8 cellular contexts compared by ENCODE assay signal in genomic region chr11:65873280-65874156, GRCh38. TPM values are rescaled to one million over a fixed set of nuclear protein-coding genes. Genes with fewer than 3 reads are reported as not detected.
DNase-seq lines count a peak whose midpoint lies in the region; ATAC-seq and TF ChIP-seq lines count a peak whose summit lies in the region.

No MANE protein-coding gene starts in this region.

- no peaks in the 10 kb centered on the region for H3K36me3 Mint-ChIP-seq in activated T-cell treated with anti-CD3 and anti-CD28 coated beads, Interleukin-2, amount 50 U/mL, for 4 hours (ENCODE audit: insufficient read depth)

- peak overlapping the region; percentile 47; the same call in 1 of the 2 replicates for H3K9ac ChIP-seq in KMS-11

- no peaks in the 10 kb centered on the region for H3K9me3 ChIP-seq in esophagus (ENCODE audit: control insufficient read depth in 2 of 2, insufficient read depth in 1 of 2, low read depth in 1 of 2, low read length in 1 of 2)
- H3K9me3 ChIP-seq in muscle layer of duodenum (ENCODE audit: control insufficient read depth in 1 of 2, low read length in 2 of 2), result no peaks in the 10 kb centered on the region

- no peaks in the 10 kb centered on the region for H3K79me2 ChIP-seq in KMS-11 (ENCODE audit: insufficient read depth, low read depth)

- no peak overlapping the region for H3K4me3 ChIP-seq in KMS-11 (IDR thresholded peaks at IDR 0.05; ENCODE audit: insufficient read depth, low read depth, low read length)
- H3K4me3 ChIP-seq in esophagus (ENCODE audit: low read depth in 1 of 2, low read length in 2 of 2), result peak overlapping the region; percentile 47 to 49
- H3K4me3 ChIP-seq in muscle layer of duodenum (ENCODE audit: low read depth in 1 of 2, low read length in 2 of 2), result peak overlapping the region; percentile 69 to 75

- H3K36me3 ChIP-seq in KMS-11 (ENCODE audit: insufficient read depth), result no peaks in the 10 kb centered on the region
- H3K36me3 ChIP-seq in esophagus (ENCODE audit: control insufficient read depth in 2 of 2, insufficient read depth in 2 of 2, low read length in 1 of 2), result no peaks in the 10 kb centered on the region
- peaks cover 4 to 16% of the 10 kb centered on the region in 2 donors for H3K36me3 ChIP-seq in muscle layer of duodenum (ENCODE audit: control insufficient read depth in 1 of 2, insufficient read depth in 2 of 2, low read length in 2 of 2)

- peak; percentile 70 for ATAC-seq in GM21723 (IDR thresholded peaks at IDR 0.05; ENCODE audit: unreplicated experiment)
- peak; percentile 87 to 88 for ATAC-seq in activated T-cell treated with anti-CD3 and anti-CD28 coated beads, Interleukin-2, amount 50 U/mL, for 4 hours

- peaks cover 26% of the 10 kb centered on the region for H3K4me1 Mint-ChIP-seq in activated T-cell treated with anti-CD3 and anti-CD28 coated beads, Interleukin-2, amount 50 U/mL, for 4 hours (ENCODE audit: low read depth)

- no peak overlapping the region; the same call in 1 of the 2 replicates for H3K27ac ChIP-seq in KMS-11
- peak overlapping the region; percentile 81 to 85 for H3K27ac ChIP-seq in esophagus (ENCODE audit: low read depth in 2 of 2, low read length in 1 of 2)
- peak overlapping the region; percentile 70 for H3K27ac ChIP-seq in muscle layer of duodenum (ENCODE audit: low read length)

- peaks cover 13% of the 10 kb centered on the region for H3K4me1 ChIP-seq in KMS-11 (ENCODE audit: low read depth, poor library complexity, severe bottlenecking)
- H3K4me1 ChIP-seq in esophagus (ENCODE audit: control insufficient read depth in 2 of 2, insufficient read depth in 2 of 2, low read length in 1 of 2), result peaks cover 0 to 3% of the 10 kb centered on the region in 2 donors
- peaks cover 10 to 19% of the 10 kb centered on the region in 2 donors for H3K4me1 ChIP-seq in muscle layer of duodenum (ENCODE audit: control insufficient read depth in 1 of 2, insufficient read depth in 2 of 2, low read length in 2 of 2)

- peak overlapping the region; percentile 84 for H3K4me3 Mint-ChIP-seq in activated T-cell treated with anti-CD3 and anti-CD28 coated beads, Interleukin-2, amount 50 U/mL, for 4 hours

- H3K27me3 ChIP-seq in KMS-11 (ENCODE audit: insufficient read depth, low read depth) (no peaks in the 10 kb centered on the region), esophagus (ENCODE audit: control insufficient read depth in 1 of 2, insufficient read depth in 2 of 2, low read length in 2 of 2) (no peaks in the 10 kb centered on the region), muscle layer of duodenum (ENCODE audit: low read depth, low read length) (no peaks in the 10 kb centered on the region)

- no peak for TF ChIP-seq CTCF in KMS-11 (conservative IDR thresholded peaks at IDR 0.05; ENCODE audit: low read depth, low read length)

- H3K9me3 Mint-ChIP-seq in activated T-cell treated with anti-CD3 and anti-CD28 coated beads, Interleukin-2, amount 50 U/mL, for 4 hours, result no peaks in the 10 kb centered on the region

- no peaks in the 10 kb centered on the region for H3K27me3 Mint-ChIP-seq in activated T-cell treated with anti-CD3 and anti-CD28 coated beads, Interleukin-2, amount 50 U/mL, for 4 hours (ENCODE audit: low read depth)

- WGBS in esophagus, 2 donors, result 6 to 7% methylated on average over 50 to 55 of the region's 55 CpGs

- peak; percentile 80 for DNase-seq in DMS114 treated with DMSO at 0.1 percent for 48 hours (lab: John Stamatoyannopoulos, UW; ENCODE audit: unreplicated experiment)
- DNase-seq in activated T-cell treated with anti-CD3 and anti-CD28 coated beads, Interleukin-2, amount 50 U/mL, for 4 hours, result peak; percentile 97
- peak; percentile 91 to 94 for DNase-seq in stimulated activated CD8-positive, alpha-beta memory T cell treated with anti-CD3 and anti-CD28 coated beads, Interleukin-7, amount 100 ng/mL, for 48 hours (ENCODE audit: extremely low read depth in 1 of 2, low read depth in 1 of 2)

- peak overlapping the region; percentile 95 for H3K4me2 ChIP-seq in KMS-11

- peak overlapping the region; percentile 91 for H2AFZ ChIP-seq in KMS-11 (ENCODE audit: low read depth)

- no peaks in the 10 kb centered on the region for H4K20me1 ChIP-seq in KMS-11 (ENCODE audit: insufficient read depth)

TF ChIP-seq in PFSK-1, 5 proteins besides CTCF, POLR2A, EP300 and RAD21:
- TF ChIP-seq POLR2AphosphoS5 (IDR thresholded peaks at IDR 0.05; ENCODE audit: low read depth, low read length) (peak; percentile 83), FOXP2 (optimal IDR thresholded peaks at IDR 0.05; ENCODE audit: borderline replicate concordance, extremely low read depth, extremely low read length, insufficient read depth) (no peak), TAF1 (IDR thresholded peaks at IDR 0.05; ENCODE audit: borderline replicate concordance, insufficient read depth, low read length) (0 out of 2 replicates have a peak, but pooled peaks have one; percentile 34), REST (IDR thresholded peaks at IDR 0.05; ENCODE audit: insufficient read depth in 1 of 2, low read depth in 2 of 2, low read length in 2 of 2) (no peak), SIN3A (IDR thresholded peaks at IDR 0.05; ENCODE audit: borderline replicate concordance, insufficient read depth, low read length) (0 out of 2 replicates have a peak, but pooled peaks have one; percentile 11)

RNA-seq across cellular contexts. Expression of gene EFEMP2, which starts 0.9 kb away (rescaled TPM):
- polyA plus RNA-seq in PFSK-1 (2012; ENCODE audit: insufficient read length, low read depth), result 4.6 TPM
- 1 to 10 TPM; 1.0 to 2.9 (median 2.0) TPM for total RNA-seq in activated T-cell treated with anti-CD3 and anti-CD28 coated beads, Interleukin-2, amount 50 U/mL, for 4 hours
- 10 to 100 TPM in 1 of 2 donors, 1 to 10 TPM in 1; 9.2 to 13.1 TPM for polyA plus RNA-seq in esophagus

RNA-seq across cellular contexts. Expression of gene CTSW, which starts 6.1 kb away (rescaled TPM):
- 0.29 TPM for polyA plus RNA-seq in PFSK-1 (2012; ENCODE audit: insufficient read length, low read depth)
- 10 to 100 TPM in 2 of 3 donors, 1 to 10 TPM in 1; 8.4 to 12.3 (median 11.2) TPM for total RNA-seq in activated T-cell treated with anti-CD3 and anti-CD28 coated beads, Interleukin-2, amount 50 U/mL, for 4 hours
- 1 to 10 TPM; 1.3 to 1.7 TPM for polyA plus RNA-seq in esophagus

RNA-seq across cellular contexts. Expression of gene MUS81, which starts 13.3 kb away (rescaled TPM):
- 159 TPM for polyA plus RNA-seq in PFSK-1 (2012; ENCODE audit: insufficient read length, low read depth)
- 10 to 100 TPM; 60.8 to 72.9 (median 60.8) TPM for total RNA-seq in activated T-cell treated with anti-CD3 and anti-CD28 coated beads, Interleukin-2, amount 50 U/mL, for 4 hours
- 10 to 100 TPM; 32.1 to 48.0 TPM for polyA plus RNA-seq in esophagus

RNA-seq across cellular contexts. Expression of gene FIBP, which starts 14.8 kb away (rescaled TPM):
- 110 TPM for polyA plus RNA-seq in PFSK-1 (2012; ENCODE audit: insufficient read length, low read depth)
- 10 to 100 TPM; 72.8 to 86.1 (median 83.9) TPM for total RNA-seq in activated T-cell treated with anti-CD3 and anti-CD28 coated beads, Interleukin-2, amount 50 U/mL, for 4 hours
- polyA plus RNA-seq in esophagus, result 10 to 100 TPM; 20.7 to 38.1 TPM

RNA-seq across cellular contexts. Expression of gene CFL1, which starts 15.5 kb away (rescaled TPM):
- 855 TPM for polyA plus RNA-seq in PFSK-1 (2012; ENCODE audit: insufficient read length, low read depth)
- 1,000 to 10,000 TPM in 1 of 3 donors, 100 to 1,000 TPM in 2; 944 to 1,135 (median 977) TPM for total RNA-seq in activated T-cell treated with anti-CD3 and anti-CD28 coated beads, Interleukin-2, amount 50 U/mL, for 4 hours
- polyA plus RNA-seq in esophagus, result 100 to 1,000 TPM; 361 to 694 TPM
